9 cellular contexts compared by ENCODE assay signal in the genomic region with DNA sequence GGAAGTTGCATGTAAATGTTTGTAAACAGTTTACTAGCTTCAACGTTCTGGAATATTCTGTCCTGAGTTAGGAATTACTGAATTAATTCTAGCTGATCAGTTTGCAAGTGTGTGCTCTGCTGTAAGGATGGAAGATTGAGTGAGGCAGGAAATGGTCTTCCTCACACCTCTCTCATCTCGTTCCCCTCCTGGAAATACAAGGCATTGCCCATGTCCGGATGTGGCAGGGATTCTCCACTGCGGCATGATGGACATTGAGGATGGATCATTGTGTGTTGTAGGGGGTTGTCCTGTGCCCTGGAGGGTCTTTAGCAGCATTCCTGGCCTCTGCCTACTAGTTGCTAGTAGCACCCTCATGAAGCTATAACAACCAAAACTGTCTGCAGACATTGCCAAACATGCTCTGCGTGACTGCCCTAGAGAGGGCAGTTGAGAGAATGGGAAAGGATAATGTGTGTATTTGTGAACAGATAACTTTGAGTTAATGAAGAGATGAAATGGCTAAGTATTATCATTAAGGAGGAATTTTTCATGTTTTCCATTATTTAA. TPM values are rescaled to one million over a fixed set of nuclear protein-coding genes. Genes with fewer than 3 reads are reported as not detected.
DNase-seq lines count a peak whose midpoint lies in the region; ATAC-seq, FAIRE-seq and TF ChIP-seq lines count a peak whose summit lies in the region.
"Had no signal": no experiment of that assay in that cellular context is flagged by ENCODE, and none has a peak within 500 bp of the region (broad histone marks: within the 10 kb centered on the region; RNA-seq: fewer than 3 reads in every experiment).

No MANE protein-coding gene starts in this region.

- H3K4me1 ChIP-seq in gastroesophageal sphincter: peaks cover 0 to 28% (median 16%) of the 10 kb centered on the region in 3 donors

- no peak for TF ChIP-seq CTCF in activated B cell treated with CpG ODN at 0.5 μM for 24 hours (IDR thresholded peaks at IDR 0.05)
- no peak for TF ChIP-seq CTCF in gastroesophageal sphincter (IDR thresholded peaks at IDR 0.05)

- H3K36me3 Mint-ChIP-seq in activated B cell treated with CpG ODN at 0.5 μM for 24 hours (ENCODE audit: low read depth): peaks cover 14% of the 10 kb centered on the region
- peaks cover 17% of the 10 kb centered on the region for H3K36me3 Mint-ChIP-seq in stimulated activated effector memory CD8-positive, alpha-beta T cell treated with anti-CD3 and anti-CD28 coated beads, Interleukin-12 subunit alpha, Interleukin-12 subunit beta, amount 100 ng/mL, for 72 hours

- CTCF ChIA-PET in activated B cell treated with CpG ODN at 0.5 μM for 24 hours (lab: Charles Lee): no interaction called here

- H3K27me3 Mint-ChIP-seq in activated B cell treated with CpG ODN at 0.5 μM for 24 hours: no peaks in the 10 kb centered on the region

- POLR2A ChIA-PET in activated B cell treated with CpG ODN at 0.5 μM for 24 hours (lab: Charles Lee): interaction anchor here (2.4 to 2.9 kb wide), 2 partner anchors 12 to 39 kb away, joined by 5 to 37 read pairs; a partner anchor contains a TSS

- H3K9me3 Mint-ChIP-seq in activated B cell treated with CpG ODN at 0.5 μM for 24 hours: no peaks in the 10 kb centered on the region
- no peaks in the 10 kb centered on the region for H3K9me3 Mint-ChIP-seq in stimulated activated effector memory CD8-positive, alpha-beta T cell treated with anti-CD3 and anti-CD28 coated beads, Interleukin-12 subunit alpha, Interleukin-12 subunit beta, amount 100 ng/mL, for 72 hours

- H3K27me3 ChIP-seq in gastroesophageal sphincter: no peaks in the 10 kb centered on the region

- peak overlapping the region; percentile 98 for H3K27ac Mint-ChIP-seq in activated B cell treated with CpG ODN at 0.5 μM for 24 hours
- H3K27ac Mint-ChIP-seq in stimulated activated effector memory CD8-positive, alpha-beta T cell treated with anti-CD3 and anti-CD28 coated beads, Interleukin-12 subunit alpha, Interleukin-12 subunit beta, amount 100 ng/mL, for 72 hours: peak overlapping the region; percentile 97

- DNase-seq in GM19239 (ENCODE audit: insufficient read length, low spot score) (no peak), activated B cell treated with CpG ODN at 0.5 μM for 24 hours (no peak), NCI-H187 (lab: John Stamatoyannopoulos, UW) (no peak), COLO668 (lab: John Stamatoyannopoulos, UW; ENCODE audit: unreplicated experiment) (no peak)
- peak in 1 of 2 donors; percentile 55 for DNase-seq in stimulated activated effector memory CD8-positive, alpha-beta T cell treated with anti-CD3 and anti-CD28 coated beads, Interleukin-12 subunit alpha, Interleukin-12 subunit beta, amount 100 ng/mL, for 72 hours (ENCODE audit: low spot score in 2 of 2)
- DNase-seq: SHP77 had no signal

- ATAC-seq in activated B cell treated with CpG ODN at 0.5 μM for 24 hours (ENCODE audit: low read depth) (peak; percentile 34), gastroesophageal sphincter (peak; percentile 26), HG03139 (IDR thresholded peaks at IDR 0.05; ENCODE audit: unreplicated experiment) (no peak), HG02840 (IDR thresholded peaks at IDR 0.05; ENCODE audit: low FRiP score, unreplicated experiment) (no peak)
- peak; percentile 37 for ATAC-seq in stimulated activated effector memory CD8-positive, alpha-beta T cell treated with anti-CD3 and anti-CD28 coated beads, Interleukin-12 subunit alpha, Interleukin-12 subunit beta, amount 100 ng/mL, for 72 hours

- no peaks in the 10 kb centered on the region for H3K36me3 ChIP-seq in gastroesophageal sphincter

- peak; percentile 93 for FAIRE-seq in GM19239 (lab: Jason Lieb, UNC)

- no peaks in the 10 kb centered on the region for H3K9me3 ChIP-seq in gastroesophageal sphincter

- H3K4me1 Mint-ChIP-seq in activated B cell treated with CpG ODN at 0.5 μM for 24 hours: peaks cover 57% of the 10 kb centered on the region
- peaks cover 50% of the 10 kb centered on the region for H3K4me1 Mint-ChIP-seq in stimulated activated effector memory CD8-positive, alpha-beta T cell treated with anti-CD3 and anti-CD28 coated beads, Interleukin-12 subunit alpha, Interleukin-12 subunit beta, amount 100 ng/mL, for 72 hours

- no peak overlapping the region for H3K4me3 ChIP-seq in gastroesophageal sphincter

- 28 to 29% methylated on average over 1 to 2 of the region's 5 CpGs for WGBS in gastroesophageal sphincter (ENCODE audit: low coverage in 1 of 2), 2 donors

- peak overlapping the region; percentile 69 to 81 (median 74) for H3K27ac ChIP-seq in gastroesophageal sphincter

- TF ChIP-seq EP300 in gastroesophageal sphincter (IDR thresholded peaks at IDR 0.05): no peak

- intact Hi-C loops in activated B cell treated with CpG ODN at 0.5 μM for 24 hours (cut with micrococcal nuclease): loop anchor here (1.0 to 2.0 kb wide), 3 partner anchors 12 to 75 kb away; a partner anchor contains a TSS

- no peak for TF ChIP-seq POLR2A in gastroesophageal sphincter (IDR thresholded peaks at IDR 0.05)

- H3K4me3 Mint-ChIP-seq in activated B cell treated with CpG ODN at 0.5 μM for 24 hours: peak overlapping the region; percentile 63
- peak overlapping the region; percentile 62 for H3K4me3 Mint-ChIP-seq in stimulated activated effector memory CD8-positive, alpha-beta T cell treated with anti-CD3 and anti-CD28 coated beads, Interleukin-12 subunit alpha, Interleukin-12 subunit beta, amount 100 ng/mL, for 72 hours

RNA-seq across cellular contexts. Expression of a gene that starts 12.6 kb away (rescaled TPM):
- total RNA-seq in activated B cell treated with CpG ODN at 0.5 μM for 24 hours (9.9 and 10.6 TPM in 2 replicates), gastroesophageal sphincter (10 to 100 TPM in 2 of 4 donors, 1 to 10 TPM in 2; 8.2 to 11.4 (median 9.9) TPM)

RNA-seq across cellular contexts. Expression of a gene that starts 39.6 kb away (rescaled TPM):
- total RNA-seq in activated B cell treated with CpG ODN at 0.5 μM for 24 hours (19.8 and 20.9 TPM in 2 replicates), gastroesophageal sphincter (10 to 100 TPM in 3 of 4 donors, 1 to 10 TPM in 1; 8.3 to 12.0 (median 11.0) TPM)

Comparison
In these comparisons a context has a peak if more than half of its experiments do, and no peak if none do; other contexts are left out.
1. ATAC-seq: peak in activated B cell treated with CpG ODN at 0.5 μM for 24 hours (single experiment), gastroesophageal sphincter (single experiment) and stimulated activated effector memory CD8-positive, alpha-beta T cell treated with anti-CD3 and anti-CD28 coated beads, Interleukin-12 subunit alpha, Interleukin-12 subunit beta, amount 100 ng/mL, for 72 hours (single experiment); none in HG03139 (single experiment) and HG02840 (single experiment).